In genomic region chr22:20155330-20156041, GRCh38 we compare ENCODE assay signal across 8 cellular contexts. TPM values are rescaled to one million over a fixed set of nuclear protein-coding genes. Genes with fewer than 3 reads are reported as not detected.
DNase-seq lines count a peak whose midpoint lies in the region; ATAC-seq, FAIRE-seq and TF ChIP-seq lines count a peak whose summit lies in the region.

No MANE protein-coding gene starts in this region.

- no peak overlapping the region for H3K4me2 ChIP-seq in HCT116 (ENCODE audit: low read length)

- ATAC-seq in HCT116 = no peak
- no peak for ATAC-seq in stimulated activated naive B cell treated with anti-CD40 and anti-IgM and Interleukin-4, amounts not matched to agents 10 μg/mL and 1 μg/mL and 100 μg/mL, for 72 hours (replicated peaks)

- RAD21 ChIA-PET in HCT116 (lab: Charles Lee; ENCODE audit: low non-redundant PET in 1 of 2, low total read pairs in 2 of 2, uncharacterized antibody in 2 of 2, unreplicated experiment in 2 of 2) = no interaction called here

- TF ChIP-seq POLR2A in HCT116 (IDR thresholded peaks at IDR 0.05; ENCODE audit: borderline replicate concordance, extremely low read depth, insufficient read depth, insufficient read length) (no peak), GM12892 (IDR thresholded peaks at IDR 0.05; ENCODE audit: low read depth, low read length) (no peak)

- no peaks in the 10 kb centered on the region for H3K9me3 ChIP-seq in HCT116 (ENCODE audit: control insufficient read depth in 1 of 2, insufficient read depth in 1 of 2, low read depth in 1 of 2, low read length in 2 of 2)
- no peaks in the 10 kb centered on the region for H3K9me3 ChIP-seq in ascending aorta

- H3K36me3 Mint-ChIP-seq in stimulated activated naive B cell treated with anti-CD40 and anti-IgM and Interleukin-4, amounts not matched to agents 10 μg/mL and 1 μg/mL and 100 μg/mL, for 72 hours = no peaks in the 10 kb centered on the region

- no peak overlapping the region for H3K9ac ChIP-seq in HCT116 (ENCODE audit: low read length)

- no peak overlapping the region for H3K27ac Mint-ChIP-seq in stimulated activated naive B cell treated with anti-CD40 and anti-IgM and Interleukin-4, amounts not matched to agents 10 μg/mL and 1 μg/mL and 100 μg/mL, for 72 hours

- DNase-seq in HCT116 (ENCODE audit: low read depth, low spot score) (no peak), NCI-H524 (lab: John Stamatoyannopoulos, UW) (peak; percentile 94 to 97), dorsolateral prefrontal cortex (peak; percentile 61 to 87 (median 69)), posterior cingulate gyrus (peak; percentile 50 to 96 (median 74)), ascending aorta (ENCODE audit: low spot score in 2 of 2) (no peak), T-helper 9 cell (no peak), GM12892 (ENCODE audit: insufficient read length) (no peak)
- no peak for DNase-seq in stimulated activated naive B cell treated with anti-CD40 and anti-IgM and Interleukin-4, amounts not matched to agents 10 μg/mL and 1 μg/mL and 100 μg/mL, for 72 hours

- H3K4me1 Mint-ChIP-seq in stimulated activated naive B cell treated with anti-CD40 and anti-IgM and Interleukin-4, amounts not matched to agents 10 μg/mL and 1 μg/mL and 100 μg/mL, for 72 hours = peaks cover 3 to 6% of the 10 kb centered on the region in 2 donors

- TF ChIP-seq CTCF in HCT116 (IDR thresholded peaks at IDR 0.05 in 2 of 3, conservative IDR thresholded peaks at IDR 0.05 in 1 of 3; ENCODE audit: borderline replicate concordance in 1 of 3, insufficient read depth in 1 of 3, low read depth in 2 of 3, low read length in 2 of 3) (no peak), dorsolateral prefrontal cortex (IDR thresholded peaks at IDR 0.05 in 54 of 56, conservative IDR thresholded peaks at IDR 0.05 in 2 of 56; ENCODE audit: low read depth in 1 of 56, partially characterized antibody in 56 of 56) (no peak), ascending aorta (IDR thresholded peaks at IDR 0.05) (no peak)

- no peaks in the 10 kb centered on the region for H3K27me3 ChIP-seq in HCT116 (ENCODE audit: insufficient read depth, low read length)
- H3K27me3 ChIP-seq in dorsolateral prefrontal cortex = no peaks in the 10 kb centered on the region
- H3K27me3 ChIP-seq in ascending aorta = peaks cover 4% of the 10 kb centered on the region

- no peaks in the 10 kb centered on the region for H3K9me2 ChIP-seq in HCT116 (ENCODE audit: insufficient read depth)

- H3K27ac ChIP-seq in HCT116 (ENCODE audit: low read depth, low read length) = no peak overlapping the region
- peak overlapping the region in 3 of 59 donors; percentile 10 to 48 (median 25) for H3K27ac ChIP-seq in dorsolateral prefrontal cortex
- no peak overlapping the region for H3K27ac ChIP-seq in ascending aorta

- no peak for TF ChIP-seq RAD21 in HCT116 (IDR thresholded peaks at IDR 0.05; ENCODE audit: low read depth)

- no peak overlapping the region for H2AFZ ChIP-seq in HCT116 (ENCODE audit: low read depth, low read length, poor library complexity, severe bottlenecking)

- no peak overlapping the region for H3K4me3 Mint-ChIP-seq in stimulated activated naive B cell treated with anti-CD40 and anti-IgM and Interleukin-4, amounts not matched to agents 10 μg/mL and 1 μg/mL and 100 μg/mL, for 72 hours

- no peaks in the 10 kb centered on the region for H3K4me1 ChIP-seq in HCT116 (ENCODE audit: control insufficient read depth in 1 of 2, insufficient read depth in 2 of 2, low read length in 2 of 2)
- no peaks in the 10 kb centered on the region for H3K4me1 ChIP-seq in ascending aorta

- no peaks in the 10 kb centered on the region for H3K9me3 Mint-ChIP-seq in stimulated activated naive B cell treated with anti-CD40 and anti-IgM and Interleukin-4, amounts not matched to agents 10 μg/mL and 1 μg/mL and 100 μg/mL, for 72 hours

- H4K20me1 ChIP-seq in HCT116 (ENCODE audit: insufficient read depth) = no peaks in the 10 kb centered on the region

- H3K36me3 ChIP-seq in HCT116 (ENCODE audit: control insufficient read depth in 1 of 2, insufficient read depth in 2 of 2, low read length in 2 of 2) (no peaks in the 10 kb centered on the region), ascending aorta (no peaks in the 10 kb centered on the region)

- POLR2A ChIA-PET in HCT116 (lab: Charles Lee) = no interaction called here

- CTCF ChIA-PET in HCT116 (lab: Charles Lee) = interaction anchor here (1.0 kb wide), 1 partner anchor 83 kb away, joined by 4 read pairs; no protein-coding TSS in a partner anchor

- FAIRE-seq in GM12892 (lab: Jason Lieb, UNC) = no peak

- H3K4me3 ChIP-seq in HCT116 (replicated peaks in 1 of 2; ENCODE audit: low read depth in 1 of 2, low read length in 2 of 2) (no peak overlapping the region), dorsolateral prefrontal cortex (peak overlapping the region in 55 of 59 donors; percentile 1 to 61 (median 34)), ascending aorta (no peak overlapping the region)

- intact Hi-C loops in HCT116 (cut with micrococcal nuclease) = loop anchor here (5.0 kb wide), 1 partner anchor 302 kb away; no protein-coding TSS in a partner anchor
- intact Hi-C loops in dorsolateral prefrontal cortex (cut with DNase I) = loop anchor here in 1 of 2 donors (1.0 to 5.0 kb wide), 2 partner anchors 112 to 129 kb away; partner anchors contain the start of gene RTN4R
- intact Hi-C loops in posterior cingulate gyrus (cut with DNase I) = loop anchor here (2.0 kb wide), 1 partner anchor 113 kb away; the partner anchor contains the start of gene RTN4R
- intact Hi-C loops in ascending aorta (cut with DNase I) = no loop called here

- H3K79me2 ChIP-seq in HCT116 (ENCODE audit: insufficient read depth, low read length) = no peaks in the 10 kb centered on the region

- H3K27me3 Mint-ChIP-seq in stimulated activated naive B cell treated with anti-CD40 and anti-IgM and Interleukin-4, amounts not matched to agents 10 μg/mL and 1 μg/mL and 100 μg/mL, for 72 hours = peaks cover 16 to 45% of the 10 kb centered on the region in 2 donors

- BruUV-seq in HCT116 (replicated peaks; lab: Mats Ljungman, UMichigan) = no TSS peak

TF ChIP-seq in HCT116, 20 proteins besides CTCF, POLR2A, EP300 and RAD21:
- TF ChIP-seq TCF7L2 (IDR thresholded peaks at IDR 0.05; ENCODE audit: borderline replicate concordance, extremely low read depth, insufficient read depth, insufficient read length) (peak; percentile 28), CEBPB (IDR thresholded peaks at IDR 0.05; ENCODE audit: low read depth) (no peak)

RNA-seq across cellular contexts. Expression of gene CCDC188, which starts 4.6 kb away (rescaled TPM):
- total RNA-seq in HCT116 (2021; ENCODE audit: unreplicated experiment) = not detected
- 0.24 and 0.26 TPM in 2 replicates for polyA plus RNA-seq in HCT116 (2012)
- 1 to 10 TPM in 57 of 120 experiments, under 1 TPM in 51, not detected in 12; 0.26 to 4.4 (median 1.0) TPM for total RNA-seq in dorsolateral prefrontal cortex
- total RNA-seq in ascending aorta = not detected
- not detected for polyA plus RNA-seq in GM12892 (2012; ENCODE audit: missing spikeins)

RNA-seq across cellular contexts. Expression of gene ZDHHC8, which starts 23.9 kb away (rescaled TPM):
- 89.3 TPM for total RNA-seq in HCT116 (2021; ENCODE audit: unreplicated experiment)
- 46.9 and 49.5 TPM in 2 replicates for polyA plus RNA-seq in HCT116 (2012)
- total RNA-seq in dorsolateral prefrontal cortex = 100 to 1,000 TPM in 37 of 120 experiments, 10 to 100 TPM in 83; 72.3 to 140 (median 93.7) TPM
- total RNA-seq in ascending aorta = 35.5 TPM
- 9.0 TPM for polyA plus RNA-seq in GM12892 (2012; ENCODE audit: missing spikeins)

RNA-seq across cellular contexts. Expression of gene TRMT2A, which starts 38.5 kb away (rescaled TPM):
- 67.3 TPM for total RNA-seq in HCT116 (2021; ENCODE audit: unreplicated experiment)
- 43.8 and 47.9 TPM in 2 replicates for polyA plus RNA-seq in HCT116 (2012)
- total RNA-seq in dorsolateral prefrontal cortex = 10 to 100 TPM; 33.1 to 73.3 (median 50.4) TPM
- 161 TPM for total RNA-seq in ascending aorta
- 33.0 TPM for polyA plus RNA-seq in GM12892 (2012; ENCODE audit: missing spikeins)

RNA-seq across cellular contexts. Expression of gene RANBP1, which starts 39.6 kb away (rescaled TPM):
- total RNA-seq in HCT116 (2021; ENCODE audit: unreplicated experiment) = 351 TPM
- polyA plus RNA-seq in HCT116 (2012) = 240 and 283 TPM in 2 replicates
- total RNA-seq in dorsolateral prefrontal cortex = 100 to 1,000 TPM in 20 of 120 experiments, 10 to 100 TPM in 100; 46.3 to 128 (median 87.9) TPM
- 302 TPM for total RNA-seq in ascending aorta
- polyA plus RNA-seq in GM12892 (2012; ENCODE audit: missing spikeins) = 257 TPM

Comparison
In these comparisons a context has a peak if more than half of its experiments do, and no peak if none do; other contexts are left out.
1. DNase-seq: peak in NCI-H524 (2 of 2), dorsolateral prefrontal cortex (10 of 10) and posterior cingulate gyrus (10 of 10); none in HCT116 (single experiment), ascending aorta (0 of 2), T-helper 9 cell (single experiment), GM12892 (single experiment) and stimulated activated naive B cell treated with anti-CD40 and anti-IgM and Interleukin-4, amounts not matched to agents 10 μg/mL and 1 μg/mL and 100 μg/mL, for 72 hours (single experiment).
2. H3K4me3 ChIP-seq: peak in dorsolateral prefrontal cortex (55 of 59); none in HCT116 (0 of 2) and ascending aorta (0 of 2).